In genomic region chr15:90994417-90995311, GRCh38 we compare ENCODE assay signal across 1 cellular context.
A peak's percentile ranks its signal among the peaks of the same experiment; 100 is the strongest.
TF ChIP-seq lines count a peak whose summit lies in the region.

TSS of gene PRC1 (minus strand) at chr15:90994535. CDS start at chr15:90994417, 118 bp downstream.

TF ChIP-seq in K562, 482 proteins besides CTCF, POLR2A, EP300 and RAD21 (continued from another document and continues in another):
- no peak for TF ChIP-seq CLOCK (CRISPR knock-in tag; IDR thresholded peaks at IDR 0.05; ENCODE audit: borderline replicate concordance)
- no peak for TF ChIP-seq SNIP1 (IDR thresholded peaks at IDR 0.05; ENCODE audit: low read depth)
- peak; percentile 99 for TF ChIP-seq CXXC5 (CRISPR knock-in tag; IDR thresholded peaks at IDR 0.05)
- TF ChIP-seq ATF7 (IDR thresholded peaks at IDR 0.05): peak; percentile 100
- TF ChIP-seq HDAC6 (IDR thresholded peaks at IDR 0.05; ENCODE audit: low read depth, low read length): no peak
- TF ChIP-seq MTA3 (IDR thresholded peaks at IDR 0.05; ENCODE audit: borderline replicate concordance): peak; percentile 84
- TF ChIP-seq, protein P1, sequence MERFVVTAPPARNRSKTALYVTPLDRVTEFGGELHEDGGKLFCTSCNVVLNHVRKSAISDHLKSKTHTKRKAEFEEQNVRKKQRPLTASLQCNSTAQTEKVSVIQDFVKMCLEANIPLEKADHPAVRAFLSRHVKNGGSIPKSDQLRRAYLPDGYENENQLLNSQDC (CRISPR knock-in tag; IDR thresholded peaks at IDR 0.05): no peak; the same call in 1 of the 2 replicates
- TF ChIP-seq MECOM (CRISPR knock-in tag; IDR thresholded peaks at IDR 0.05): no peak
- no peak for TF ChIP-seq PRMT5 (CRISPR knock-in tag; IDR thresholded peaks at IDR 0.05)
- no peak for TF ChIP-seq NUFIP1 (IDR thresholded peaks at IDR 0.05; ENCODE audit: partially characterized antibody)
- no peak for TF ChIP-seq IRF2 (CRISPR knock-in tag; IDR thresholded peaks at IDR 0.05)
- TF ChIP-seq MTF1 (CRISPR knock-in tag; IDR thresholded peaks at IDR 0.05; ENCODE audit: borderline replicate concordance): no peak
- no peak for TF ChIP-seq ZSCAN29 (IDR thresholded peaks at IDR 0.05)
- peak; percentile 82; the same call in 1 of the 2 replicates for TF ChIP-seq RB1 (IDR thresholded peaks at IDR 0.05; ENCODE audit: low read depth)
- TF ChIP-seq NR2C1 (IDR thresholded peaks at IDR 0.05): no peak
- no peak for TF ChIP-seq NR2C1 (tag; IDR thresholded peaks at IDR 0.05)
- no peak for TF ChIP-seq RFX7 (CRISPR knock-in tag; IDR thresholded peaks at IDR 0.05)
- no peak for TF ChIP-seq HDAC8 (tag; IDR thresholded peaks at IDR 0.05)
- no peak for TF ChIP-seq XRCC4 (IDR thresholded peaks at IDR 0.05; ENCODE audit: extremely low read depth, insufficient read depth, insufficient read length)
- TF ChIP-seq DDX20 (tag; IDR thresholded peaks at IDR 0.05; ENCODE audit: low read depth): no peak
- TF ChIP-seq SMARCA4 (IDR thresholded peaks at IDR 0.05): peak; percentile 39; the same call in 1 of the 2 replicates
- TF ChIP-seq ZC3H8 (IDR thresholded peaks at IDR 0.05): no peak
- TF ChIP-seq STAT6 (CRISPR knock-in tag; IDR thresholded peaks at IDR 0.05): peak; percentile 88; the same call in 1 of the 2 replicates
- 0 out of 2 replicates have a peak, but pooled peaks have one; percentile 35 for TF ChIP-seq ZEB2 (IDR thresholded peaks at IDR 0.05)
- no peak for TF ChIP-seq LARP7 (IDR thresholded peaks at IDR 0.05)
- peak; percentile 86; the same call in 1 of the 2 replicates for TF ChIP-seq PHF8 (IDR thresholded peaks at IDR 0.05; ENCODE audit: borderline replicate concordance, low read length)
- peak; percentile 62; the same call in 1 of the 2 replicates for TF ChIP-seq ERF (CRISPR knock-in tag; IDR thresholded peaks at IDR 0.05)
- no peak for TF ChIP-seq MBD1 (CRISPR knock-in tag; IDR thresholded peaks at IDR 0.05)
- TF ChIP-seq CREB1 (IDR thresholded peaks at IDR 0.05): peak; percentile 97
- TF ChIP-seq CREB1 (CRISPR knock-in tag; IDR thresholded peaks at IDR 0.05): peak; percentile 98
- no peak for TF ChIP-seq ZNF140 (CRISPR knock-in tag; IDR thresholded peaks at IDR 0.05)
- TF ChIP-seq DPF2 (IDR thresholded peaks at IDR 0.05): 0 out of 2 replicates have a peak, but pooled peaks have one; percentile 40
- TF ChIP-seq, protein P2, sequence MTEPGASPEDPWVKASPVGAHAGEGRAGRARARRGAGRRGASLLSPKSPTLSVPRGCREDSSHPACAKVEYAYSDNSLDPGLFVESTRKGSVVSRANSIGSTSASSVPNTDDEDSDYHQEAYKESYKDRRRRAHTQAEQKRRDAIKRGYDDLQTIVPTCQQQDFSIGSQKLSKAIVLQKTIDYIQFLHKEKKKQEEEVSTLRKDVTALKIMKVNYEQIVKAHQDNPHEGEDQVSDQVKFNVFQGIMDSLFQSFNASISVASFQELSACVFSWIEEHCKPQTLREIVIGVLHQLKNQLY (CRISPR knock-in tag; conservative IDR thresholded peaks at IDR 0.05): no peak
- TF ChIP-seq RFX5 (IDR thresholded peaks at IDR 0.05; ENCODE audit: low read depth, low read length): no peak
- TF ChIP-seq NFRKB (IDR thresholded peaks at IDR 0.05; ENCODE audit: low read depth): peak; percentile 67; the same call in 1 of the 2 replicates
- TF ChIP-seq NR1H2 (CRISPR knock-in tag; IDR thresholded peaks at IDR 0.05): no peak
- TF ChIP-seq, protein P3, sequence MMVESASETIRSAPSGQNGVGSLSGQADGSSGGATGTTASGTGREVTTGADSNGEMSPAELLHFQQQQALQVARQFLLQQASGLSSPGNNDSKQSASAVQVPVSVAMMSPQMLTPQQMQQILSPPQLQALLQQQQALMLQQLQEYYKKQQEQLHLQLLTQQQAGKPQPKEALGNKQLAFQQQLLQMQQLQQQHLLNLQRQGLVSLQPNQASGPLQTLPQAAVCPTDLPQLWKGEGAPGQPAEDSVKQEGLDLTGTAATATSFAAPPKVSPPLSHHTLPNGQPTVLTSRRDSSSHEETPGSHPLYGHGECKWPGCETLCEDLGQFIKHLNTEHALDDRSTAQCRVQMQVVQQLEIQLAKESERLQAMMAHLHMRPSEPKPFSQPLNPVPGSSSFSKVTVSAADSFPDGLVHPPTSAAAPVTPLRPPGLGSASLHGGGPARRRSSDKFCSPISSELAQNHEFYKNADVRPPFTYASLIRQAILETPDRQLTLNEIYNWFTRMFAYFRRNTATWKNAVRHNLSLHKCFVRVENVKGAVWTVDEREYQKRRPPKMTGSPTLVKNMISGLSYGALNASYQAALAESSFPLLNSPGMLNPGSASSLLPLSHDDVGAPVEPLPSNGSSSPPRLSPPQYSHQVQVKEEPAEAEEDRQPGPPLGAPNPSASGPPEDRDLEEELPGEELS (CRISPR knock-in tag; IDR thresholded peaks at IDR 0.05; ENCODE audit: borderline replicate concordance): 0 out of 2 replicates have a peak, but pooled peaks have one; percentile 43
- peak; percentile 88 for TF ChIP-seq C11orf30 (IDR thresholded peaks at IDR 0.05; ENCODE audit: low read depth)
- TF ChIP-seq ZNF197 (CRISPR knock-in tag; IDR thresholded peaks at IDR 0.05; ENCODE audit: low read depth): no peak
- no peak for TF ChIP-seq MCM7 (IDR thresholded peaks at IDR 0.05)
- no peak for TF ChIP-seq ZNF717 (CRISPR knock-in tag; IDR thresholded peaks at IDR 0.05)
- TF ChIP-seq ZNF133 (CRISPR knock-in tag; IDR thresholded peaks at IDR 0.05): no peak
- TF ChIP-seq, protein P4, sequence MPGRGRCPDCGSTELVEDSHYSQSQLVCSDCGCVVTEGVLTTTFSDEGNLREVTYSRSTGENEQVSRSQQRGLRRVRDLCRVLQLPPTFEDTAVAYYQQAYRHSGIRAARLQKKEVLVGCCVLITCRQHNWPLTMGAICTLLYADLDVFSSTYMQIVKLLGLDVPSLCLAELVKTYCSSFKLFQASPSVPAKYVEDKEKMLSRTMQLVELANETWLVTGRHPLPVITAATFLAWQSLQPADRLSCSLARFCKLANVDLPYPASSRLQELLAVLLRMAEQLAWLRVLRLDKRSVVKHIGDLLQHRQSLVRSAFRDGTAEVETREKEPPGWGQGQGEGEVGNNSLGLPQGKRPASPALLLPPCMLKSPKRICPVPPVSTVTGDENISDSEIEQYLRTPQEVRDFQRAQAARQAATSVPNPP (IDR thresholded peaks at IDR 0.05; ENCODE audit: borderline replicate concordance, insufficient read depth, insufficient read length): no peak
- TF ChIP-seq NRF1 (conservative IDR thresholded peaks at IDR 0.05 in 1 of 2, IDR thresholded peaks at IDR 0.05 in 1 of 2): peak; percentile 94 to 95
